15 cellular contexts compared by ENCODE assay signal in genomic region chr3:52210550-52211046, GRCh38. TPM values are rescaled to one million over a fixed set of nuclear protein-coding genes. Genes with fewer than 3 reads are reported as not detected.
DNase-seq lines count a peak whose midpoint lies in the region; ATAC-seq and TF ChIP-seq lines count a peak whose summit lies in the region.
"Had no signal": no experiment of that assay in that cellular context is flagged by ENCODE, and none has a peak within 500 bp of the region (broad histone marks: within the 10 kb centered on the region; RNA-seq: fewer than 3 reads in every experiment).

No MANE protein-coding gene starts in this region.

- no peaks in the 10 kb centered on the region for H3K27me3 Mint-ChIP-seq in WTC11 (ENCODE audit: low read depth)
- H3K27me3 Mint-ChIP-seq in activated naive CD4-positive, alpha-beta T cell treated with anti-CD3 and anti-CD28 coated beads for 36 hours (ENCODE audit: low read depth), result no peaks in the 10 kb centered on the region

- DNase-seq in AG04449 (ENCODE audit: low read depth, low spot score) (peak; percentile 19), Karpas-422 (no peak), WTC11 (ENCODE audit: low spot score) (no peak), lower lobe of right lung (no peak), superior temporal gyrus (ENCODE audit: extremely low spot score) (no peak), GM19238 (ENCODE audit: insufficient read length, low spot score) (no peak), inferior parietal cortex (ENCODE audit: extremely low spot score) (no peak)
- DNase-seq in activated naive CD4-positive, alpha-beta T cell treated with anti-CD3 and anti-CD28 coated beads for 36 hours, result no peak
- DNase-seq: activated CD4-positive, alpha-beta T cell treated with anti-CD3 and anti-CD28 coated beads for 4 hours; central memory CD4-positive, alpha-beta T cell; NCI-H226; nephron progenitor cell; stimulated activated CD4-positive, alpha-beta T cell treated with anti-CD3 and anti-CD28 coated beads, Interleukin-15, amount 100 ng/mL, for 24 hours had no signal

- H3K4me3 Mint-ChIP-seq in WTC11, result no peak overlapping the region
- no peak overlapping the region for H3K4me3 Mint-ChIP-seq in activated naive CD4-positive, alpha-beta T cell treated with anti-CD3 and anti-CD28 coated beads for 36 hours
- H3K4me3 Mint-ChIP-seq: activated T-helper 1 cell treated with anti-CD3 and anti-CD28 coated beads, Interleukin-12 subunit alpha, Interleukin-12 subunit beta, Interleukin-2, Interleukin-4 antibody, amounts not matched to agents 30 ng/mL and 10 ng/mL and 1 ng/mL, durations not matched to agents 14 hours and 24 hours and 36 hours; nephron progenitor cell had no signal

- peak overlapping the region; percentile 26; the same call in 1 of the 2 replicates for H3K27ac ChIP-seq in Karpas-422 (ENCODE audit: low read length)
- H3K27ac ChIP-seq in lower lobe of right lung, result peak overlapping the region; percentile 67
- H3K27ac ChIP-seq: vagina had no signal

- H3K79me2 ChIP-seq in Karpas-422 (ENCODE audit: low read length), result no peaks in the 10 kb centered on the region

- H3K4me1 Mint-ChIP-seq in WTC11, result no peaks in the 10 kb centered on the region
- H3K4me1 Mint-ChIP-seq in activated naive CD4-positive, alpha-beta T cell treated with anti-CD3 and anti-CD28 coated beads for 36 hours (ENCODE audit: low read depth), result peaks cover 3% of the 10 kb centered on the region
- H3K4me1 Mint-ChIP-seq: nephron progenitor cell had no signal

- H3K9me2 ChIP-seq in Karpas-422 (replicated peaks; ENCODE audit: insufficient read depth, low read length), result no peaks in the 10 kb centered on the region

- intact Hi-C loops in lower lobe of right lung (cut with DNase I), result no loop called here
- intact Hi-C loops in activated naive CD4-positive, alpha-beta T cell treated with anti-CD3 and anti-CD28 coated beads for 36 hours (cut with micrococcal nuclease), result no loop called here

- H3K27me3 ChIP-seq in Karpas-422 (ENCODE audit: low read length) (no peaks in the 10 kb centered on the region), lower lobe of right lung (ENCODE audit: low read depth) (no peaks in the 10 kb centered on the region)
- H3K27me3 ChIP-seq: vagina had no signal

- H3K9me3 Mint-ChIP-seq in WTC11, result no peaks in the 10 kb centered on the region
- H3K9me3 Mint-ChIP-seq in activated naive CD4-positive, alpha-beta T cell treated with anti-CD3 and anti-CD28 coated beads for 36 hours, result no peaks in the 10 kb centered on the region
- H3K9me3 Mint-ChIP-seq: activated T-helper 1 cell treated with anti-CD3 and anti-CD28 coated beads, Interleukin-12 subunit alpha, Interleukin-12 subunit beta, Interleukin-2, Interleukin-4 antibody, amounts not matched to agents 30 ng/mL and 10 ng/mL and 1 ng/mL, durations not matched to agents 14 hours and 24 hours and 36 hours; nephron progenitor cell had no signal

- 0 out of 2 replicates have a peak, but pooled peaks cover 8% of the 10 kb centered on the region for H4K20me1 ChIP-seq in Karpas-422 (ENCODE audit: insufficient read depth, low read depth, low read length)

- H3K4me1 ChIP-seq in Karpas-422 (ENCODE audit: low read length), result no peaks in the 10 kb centered on the region
- H3K4me1 ChIP-seq in lower lobe of right lung, result peaks cover 25% of the 10 kb centered on the region
- H3K4me1 ChIP-seq: vagina had no signal

- no peak overlapping the region for H3K9ac ChIP-seq in Karpas-422 (ENCODE audit: low read length)

- CTCF ChIA-PET in AG04449 (lab: Yijun Ruan, JAX), result interaction anchor here (12.6 to 17.4 kb wide), 2 partner anchors 10 to 129 kb away, joined by 219 to 389 read pairs; partner anchors contain the start of gene TLR9
- CTCF ChIA-PET in WTC11 (lab: Charles Lee), result interaction anchor here (3.4 kb wide), 1 partner anchor 10 kb away, joined by 21 read pairs; no protein-coding TSS in a partner anchor
- CTCF ChIA-PET in activated naive CD4-positive, alpha-beta T cell treated with anti-CD3 and anti-CD28 coated beads for 36 hours (lab: Charles Lee), result interaction anchor here (0.8 to 2.9 kb wide), 3 partner anchors 9 to 67 kb away, joined by 3 to 14 read pairs (median 3); no protein-coding TSS in a partner anchor

- H3K4me3 ChIP-seq in AG04449 (ENCODE audit: low read depth, low read length) (no peak overlapping the region), Karpas-422 (ENCODE audit: low read length) (no peak overlapping the region), lower lobe of right lung (no peak overlapping the region)
- H3K4me3 ChIP-seq: vagina had no signal

- TF ChIP-seq CTCF in AG04449 (IDR thresholded peaks at IDR 0.05; ENCODE audit: insufficient read depth, low read length, missing control alignments) (no peak), WTC11 (IDR thresholded peaks at IDR 0.05) (no peak), lower lobe of right lung (IDR thresholded peaks at IDR 0.05) (no peak)

- H3K27ac Mint-ChIP-seq in WTC11, result no peak overlapping the region
- H3K27ac Mint-ChIP-seq in activated naive CD4-positive, alpha-beta T cell treated with anti-CD3 and anti-CD28 coated beads for 36 hours, result no peak overlapping the region
- H3K27ac Mint-ChIP-seq: activated T-helper 1 cell treated with anti-CD3 and anti-CD28 coated beads, Interleukin-12 subunit alpha, Interleukin-12 subunit beta, Interleukin-2, Interleukin-4 antibody, amounts not matched to agents 30 ng/mL and 10 ng/mL and 1 ng/mL, durations not matched to agents 14 hours and 24 hours and 36 hours; nephron progenitor cell had no signal

- H2AFZ ChIP-seq in Karpas-422 (ENCODE audit: low read length), result no peak overlapping the region

- H3K36me3 Mint-ChIP-seq in WTC11, result peaks cover 94% of the 10 kb centered on the region
- peaks cover 50% of the 10 kb centered on the region for H3K36me3 Mint-ChIP-seq in activated naive CD4-positive, alpha-beta T cell treated with anti-CD3 and anti-CD28 coated beads for 36 hours (ENCODE audit: low read depth)

- POLR2A ChIA-PET in AG04449 (lab: Yijun Ruan, JAX), result interaction anchor here (1.2 kb wide), 1 partner anchor 30 kb away, joined by 3 read pairs; no protein-coding TSS in a partner anchor
- POLR2A ChIA-PET in WTC11 (lab: Charles Lee), result no interaction called here

- H3K36me3 ChIP-seq in Karpas-422 (ENCODE audit: insufficient read depth, low read length) (peaks cover 48% of the 10 kb centered on the region), lower lobe of right lung (peaks cover 100% of the 10 kb centered on the region)

- ATAC-seq in WTC11 (no peak), lower lobe of right lung (peak; percentile 79 to 89)

- H3K9me3 ChIP-seq in Karpas-422 (ENCODE audit: low read length), result no peaks in the 10 kb centered on the region
- H3K9me3 ChIP-seq in lower lobe of right lung, result no peaks in the 10 kb centered on the region
- H3K9me3 ChIP-seq: vagina had no signal

- H3K4me2 ChIP-seq in Karpas-422 (ENCODE audit: low read depth, low read length, poor library complexity, severe bottlenecking), result no peak overlapping the region

TF ChIP-seq in WTC11, 78 proteins besides CTCF, POLR2A, EP300 and RAD21:
- TF ChIP-seq ZNF396 (CRISPR knock-in tag; IDR thresholded peaks at IDR 0.05; ENCODE audit: borderline replicate concordance) (no peak), GABPB1 (CRISPR knock-in tag; IDR thresholded peaks at IDR 0.05) (peak; percentile 99)

RNA-seq across cellular contexts. Expression of gene ALAS1, which starts 12.6 kb away (rescaled TPM):
- total RNA-seq in Karpas-422 (2014; rRNA removed; shearing (Covaris generic); ENCODE audit: low replicate concordance), result 24.8 and 41.6 TPM in 2 replicates
- total RNA-seq in WTC11 (2021), result 39.1 to 43.0 TPM (median 39.4 TPM) in 3 replicates
- 103 TPM for total RNA-seq in lower lobe of right lung
- total RNA-seq in activated naive CD4-positive, alpha-beta T cell treated with anti-CD3 and anti-CD28 coated beads for 36 hours, result 10 to 100 TPM; 35.7 to 37.8 TPM

RNA-seq across cellular contexts. Expression of gene TLR9, which starts 14.8 kb away (rescaled TPM):
- 7.4 and 26.5 TPM in 2 replicates for total RNA-seq in Karpas-422 (2014; rRNA removed; shearing (Covaris generic); ENCODE audit: low replicate concordance)
- not detected in 3 replicates for total RNA-seq in WTC11 (2021)
- 1.0 TPM for total RNA-seq in lower lobe of right lung
- total RNA-seq in activated naive CD4-positive, alpha-beta T cell treated with anti-CD3 and anti-CD28 coated beads for 36 hours, result under 1 TPM; 0.62 to 0.89 TPM
- total RNA-seq: vagina had no signal

RNA-seq across cellular contexts. Expression of gene TWF2, which starts 28.4 kb away (rescaled TPM):
- 42.0 and 76.3 TPM in 2 replicates for total RNA-seq in Karpas-422 (2014; rRNA removed; shearing (Covaris generic); ENCODE audit: low replicate concordance)
- total RNA-seq in WTC11 (2021), result 60.8 to 71.1 TPM (median 66.3 TPM) in 3 replicates
- total RNA-seq in lower lobe of right lung, result 62.2 TPM
- total RNA-seq in activated naive CD4-positive, alpha-beta T cell treated with anti-CD3 and anti-CD28 coated beads for 36 hours, result 10 to 100 TPM; 89.1 to 91.3 TPM

RNA-seq across cellular contexts. Expression of gene PPM1M, which starts 35.0 kb away (rescaled TPM):
- total RNA-seq in Karpas-422 (2014; rRNA removed; shearing (Covaris generic); ENCODE audit: low replicate concordance), result 25.5 and 35.4 TPM in 2 replicates
- total RNA-seq in WTC11 (2021), result 5.1 to 7.0 TPM (median 6.0 TPM) in 3 replicates
- 53.4 TPM for total RNA-seq in lower lobe of right lung
- total RNA-seq in activated naive CD4-positive, alpha-beta T cell treated with anti-CD3 and anti-CD28 coated beads for 36 hours, result 100 to 1,000 TPM; 107 to 108 TPM

RNA-seq across cellular contexts. Expression of gene POC1A, which starts 56.4 kb away (rescaled TPM):
- total RNA-seq in Karpas-422 (2014; rRNA removed; shearing (Covaris generic); ENCODE audit: low replicate concordance), result 12.7 and 18.6 TPM in 2 replicates
- 31.3 to 36.2 TPM (median 34.9 TPM) in 3 replicates for total RNA-seq in WTC11 (2021)
- total RNA-seq in lower lobe of right lung, result 2.7 TPM
- 10 to 100 TPM; 32.3 to 32.7 TPM for total RNA-seq in activated naive CD4-positive, alpha-beta T cell treated with anti-CD3 and anti-CD28 coated beads for 36 hours
